Comparison of ENCODE assay signal across 15 cellular contexts in the genomic region with DNA sequence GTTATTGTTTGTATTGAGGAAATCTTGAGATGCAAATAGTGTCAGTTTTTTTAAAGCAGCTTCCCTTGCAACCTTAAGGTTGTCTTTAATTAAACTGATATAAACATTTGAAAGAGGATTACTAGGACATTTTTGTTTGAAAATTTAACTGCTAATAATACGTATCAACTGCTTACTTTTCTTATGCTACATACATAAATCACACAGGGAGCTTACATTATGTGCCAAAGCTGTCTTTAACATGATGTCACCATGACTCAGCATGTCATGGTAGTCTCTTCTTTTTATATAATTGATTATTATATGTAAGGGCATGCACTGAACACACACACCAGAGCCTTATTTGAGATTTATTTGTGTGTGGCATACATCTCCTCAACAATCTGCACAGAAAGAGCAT.
DNase-seq lines count a peak whose midpoint lies in the region; ATAC-seq and TF ChIP-seq lines count a peak whose summit lies in the region.
"Had no signal": no experiment of that assay in that cellular context is flagged by ENCODE, and none has a peak within 500 bp of the region (broad histone marks: within the 10 kb centered on the region; RNA-seq: fewer than 3 reads in every experiment).

No MANE protein-coding gene starts in this region.

- ATAC-seq in naive thymus-derived CD4-positive, alpha-beta T cell: no peak
- ATAC-seq in left lung: no peak

- H2AFZ ChIP-seq in mammary epithelial cell (ENCODE audit: low read depth, low read length): no peak overlapping the region
- H2AFZ ChIP-seq: parathyroid adenoma had no signal

- H3K9me3 ChIP-seq in mammary epithelial cell (replicated peaks; ENCODE audit: insufficient read depth, low read length) (no peaks in the 10 kb centered on the region), left lung (no peaks in the 10 kb centered on the region)
- H3K9me3 ChIP-seq in naive thymus-derived CD4-positive, alpha-beta T cell (ENCODE audit: control insufficient read depth in 2 of 3, low read length in 3 of 3): no peaks in the 10 kb centered on the region

- no peaks in the 10 kb centered on the region for H3K4me1 Mint-ChIP-seq in naive thymus-derived CD4-positive, alpha-beta T cell
- H3K4me1 Mint-ChIP-seq: CD8-positive, alpha-beta memory T cell; memory B cell had no signal

- no peak overlapping the region for H3K4me3 Mint-ChIP-seq in naive thymus-derived CD4-positive, alpha-beta T cell
- H3K4me3 Mint-ChIP-seq: CD8-positive, alpha-beta memory T cell; memory B cell had no signal

- H3K9ac ChIP-seq in mammary epithelial cell (ENCODE audit: insufficient read depth, low read length): no peak overlapping the region
- H3K9ac ChIP-seq: parathyroid adenoma had no signal

- H3K36me3 ChIP-seq in mammary epithelial cell (ENCODE audit: insufficient read depth, low read length): no peaks in the 10 kb centered on the region
- H3K36me3 ChIP-seq in naive thymus-derived CD4-positive, alpha-beta T cell (ENCODE audit: control insufficient read depth in 2 of 3, insufficient read depth in 3 of 3, low read length in 3 of 3): no peaks in the 10 kb centered on the region
- no peaks in the 10 kb centered on the region for H3K36me3 ChIP-seq in left lung

- no peaks in the 10 kb centered on the region for H3K79me2 ChIP-seq in mammary epithelial cell (ENCODE audit: insufficient read depth, low read length)
- H3K79me2 ChIP-seq: parathyroid adenoma had no signal

- H3K9me3 Mint-ChIP-seq in naive thymus-derived CD4-positive, alpha-beta T cell: peaks cover 0 to 5% (median 0%) of the 10 kb centered on the region in 11 donors
- H3K9me3 Mint-ChIP-seq: CD8-positive, alpha-beta memory T cell; memory B cell had no signal

- 0% methylated on average over 1 of the region's 1 CpG for WGBS in mammary epithelial cell (ENCODE audit: low coverage, missing lambda C conversion rate)

- no TSS peak for BruUV-seq in mammary epithelial cell (replicated peaks; lab: Mats Ljungman, UMichigan)

- no peaks in the 10 kb centered on the region for H4K20me1 ChIP-seq in mammary epithelial cell (ENCODE audit: insufficient read depth, low read length)

- H3K4me2 ChIP-seq in mammary epithelial cell (ENCODE audit: insufficient read depth, low read depth, low read length): peak overlapping the region; percentile 15

- H3K27me3 ChIP-seq in mammary epithelial cell (ENCODE audit: insufficient read depth, low read length) (no peaks in the 10 kb centered on the region), left lung (no peaks in the 10 kb centered on the region)
- H3K27me3 ChIP-seq in naive thymus-derived CD4-positive, alpha-beta T cell (ENCODE audit: control insufficient read depth in 2 of 2, insufficient read depth in 2 of 2, low read length in 2 of 2): no peaks in the 10 kb centered on the region

- H3K4me1 ChIP-seq in mammary epithelial cell (ENCODE audit: insufficient read depth, low read length) (peaks cover 40% of the 10 kb centered on the region), left lung (no peaks in the 10 kb centered on the region)
- no peaks in the 10 kb centered on the region for H3K4me1 ChIP-seq in naive thymus-derived CD4-positive, alpha-beta T cell (ENCODE audit: control insufficient read depth in 2 of 2, insufficient read depth in 2 of 2, low read length in 2 of 2)
- H3K4me1 ChIP-seq: parathyroid adenoma had no signal

- DNase-seq in H4 (ENCODE audit: low spot score): peak; percentile 39
- peak; percentile 51 for DNase-seq in NCI-H460 (ENCODE audit: extremely low read depth, low read depth)
- peak; percentile 78 for DNase-seq in mammary epithelial cell
- peak; percentile 38 to 81 for DNase-seq in lung microvascular endothelial cell (ENCODE audit: low read depth in 2 of 2)
- DNase-seq in naive thymus-derived CD4-positive, alpha-beta T cell: no peak
- no peak for DNase-seq in globus pallidus (ENCODE audit: low spot score)
- DNase-seq in left lung: no peak
- DNase-seq: activated CD4-positive, alpha-beta T cell treated with anti-CD3 and anti-CD28 coated beads for 1 hour; activated gamma-delta T cell treated with Interleukin-2 at 50 U/mL for 16 hours; CD8-positive, alpha-beta memory T cell; H7; stimulated activated CD4-positive, alpha-beta T cell treated with anti-CD3 and anti-CD28 coated beads, Interleukin-2, amount 100 ng/mL, for 24 hours; stimulated activated naive CD4-positive, alpha-beta T cell treated with Interleukin-2 at 50 U/mL for 16 hours had no signal

- H3K27ac ChIP-seq in mammary epithelial cell (ENCODE audit: insufficient read depth, low read depth, low read length) (peak overlapping the region; percentile 100), left lung (no peak overlapping the region)
- H3K27ac ChIP-seq in naive thymus-derived CD4-positive, alpha-beta T cell (ENCODE audit: low read depth, low read length): no peak overlapping the region
- H3K27ac ChIP-seq: parathyroid adenoma had no signal

- H3K27ac Mint-ChIP-seq in naive thymus-derived CD4-positive, alpha-beta T cell: no peak overlapping the region
- H3K27ac Mint-ChIP-seq: CD8-positive, alpha-beta memory T cell; memory B cell had no signal

- intact Hi-C loops in mammary epithelial cell (cut with micrococcal nuclease): no loop called here
- intact Hi-C loops in naive thymus-derived CD4-positive, alpha-beta T cell (cut with micrococcal nuclease): no loop called here
- intact Hi-C loops in left lung (cut with DNase I): no loop called here

- CTCF ChIA-PET in mammary epithelial cell (lab: Charles Lee; ENCODE audit: low non-redundant PET): no interaction called here
- CTCF ChIA-PET in naive thymus-derived CD4-positive, alpha-beta T cell (lab: Charles Lee): interaction anchor here (0.5 kb wide), 1 partner anchor 641 kb away, joined by 3 read pairs; no protein-coding TSS in a partner anchor

- dilution Hi-C loops in mammary epithelial cell (cut with HindIII; ENCODE audit: low sequenced_read_pairs): no loop called here

- POLR2A ChIA-PET in naive thymus-derived CD4-positive, alpha-beta T cell (lab: Charles Lee): no interaction called here

- H3K4me3 ChIP-seq in mammary epithelial cell (replicated peaks in 1 of 3; ENCODE audit: insufficient read depth in 1 of 3, low read depth in 2 of 3, low read length in 3 of 3) (no peak overlapping the region), left lung (no peak overlapping the region)
- no peak overlapping the region for H3K4me3 ChIP-seq in naive thymus-derived CD4-positive, alpha-beta T cell (ENCODE audit: low read length)

- H3K27me3 Mint-ChIP-seq in naive thymus-derived CD4-positive, alpha-beta T cell: peaks cover 0 to 6% (median 0%) of the 10 kb centered on the region in 5 donors
- H3K27me3 Mint-ChIP-seq: memory B cell had no signal

- in situ Hi-C loops in mammary epithelial cell (cut with MboI; ENCODE audit: low sequenced_read_pairs in 2 of 2): no loop called here

- no peaks in the 10 kb centered on the region for H3K36me3 Mint-ChIP-seq in naive thymus-derived CD4-positive, alpha-beta T cell
- H3K36me3 Mint-ChIP-seq: CD8-positive, alpha-beta memory T cell; memory B cell had no signal

- TF ChIP-seq CTCF in mammary epithelial cell (conservative IDR thresholded peaks at IDR 0.05 in 1 of 2, IDR thresholded peaks at IDR 0.05 in 1 of 2; ENCODE audit: extremely low read depth in 1 of 2, insufficient read depth in 1 of 2, low read depth in 1 of 2, low read length in 2 of 2) (no peak), left lung (IDR thresholded peaks at IDR 0.05) (no peak)

Comparison
In these comparisons a context has a peak if more than half of its experiments do, and no peak if none do; other contexts are left out.
1. DNase-seq: peak in H4 (single experiment), NCI-H460 (single experiment), mammary epithelial cell (single experiment) and lung microvascular endothelial cell (2 of 2); none in naive thymus-derived CD4-positive, alpha-beta T cell (0 of 9), globus pallidus (single experiment) and left lung (0 of 2).